1 cellular context compared by ENCODE assay signal in the genomic region with DNA sequence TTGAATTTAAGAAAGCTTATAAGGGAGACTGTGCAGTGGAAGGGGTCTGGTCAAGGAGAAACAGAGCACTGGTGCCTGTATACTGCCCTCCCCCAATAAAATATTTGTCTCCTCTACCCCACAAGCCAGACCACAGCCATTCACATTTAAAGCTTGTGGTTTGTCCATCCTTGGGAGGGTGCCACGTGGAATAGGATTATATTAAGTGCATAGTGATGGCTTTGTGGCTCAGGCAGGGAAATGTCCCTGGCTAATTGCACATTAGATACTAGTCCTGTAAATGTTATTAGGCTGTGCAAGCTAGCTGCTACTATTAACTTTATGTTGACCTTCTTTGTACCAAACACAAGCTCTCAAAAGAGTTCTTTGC.
TF ChIP-seq lines count a peak whose summit lies in the region.

No MANE protein-coding gene starts in this region.

TF ChIP-seq in GM23338, 12 proteins besides CTCF, POLR2A, EP300 and RAD21:
- TF ChIP-seq, protein P1, sequence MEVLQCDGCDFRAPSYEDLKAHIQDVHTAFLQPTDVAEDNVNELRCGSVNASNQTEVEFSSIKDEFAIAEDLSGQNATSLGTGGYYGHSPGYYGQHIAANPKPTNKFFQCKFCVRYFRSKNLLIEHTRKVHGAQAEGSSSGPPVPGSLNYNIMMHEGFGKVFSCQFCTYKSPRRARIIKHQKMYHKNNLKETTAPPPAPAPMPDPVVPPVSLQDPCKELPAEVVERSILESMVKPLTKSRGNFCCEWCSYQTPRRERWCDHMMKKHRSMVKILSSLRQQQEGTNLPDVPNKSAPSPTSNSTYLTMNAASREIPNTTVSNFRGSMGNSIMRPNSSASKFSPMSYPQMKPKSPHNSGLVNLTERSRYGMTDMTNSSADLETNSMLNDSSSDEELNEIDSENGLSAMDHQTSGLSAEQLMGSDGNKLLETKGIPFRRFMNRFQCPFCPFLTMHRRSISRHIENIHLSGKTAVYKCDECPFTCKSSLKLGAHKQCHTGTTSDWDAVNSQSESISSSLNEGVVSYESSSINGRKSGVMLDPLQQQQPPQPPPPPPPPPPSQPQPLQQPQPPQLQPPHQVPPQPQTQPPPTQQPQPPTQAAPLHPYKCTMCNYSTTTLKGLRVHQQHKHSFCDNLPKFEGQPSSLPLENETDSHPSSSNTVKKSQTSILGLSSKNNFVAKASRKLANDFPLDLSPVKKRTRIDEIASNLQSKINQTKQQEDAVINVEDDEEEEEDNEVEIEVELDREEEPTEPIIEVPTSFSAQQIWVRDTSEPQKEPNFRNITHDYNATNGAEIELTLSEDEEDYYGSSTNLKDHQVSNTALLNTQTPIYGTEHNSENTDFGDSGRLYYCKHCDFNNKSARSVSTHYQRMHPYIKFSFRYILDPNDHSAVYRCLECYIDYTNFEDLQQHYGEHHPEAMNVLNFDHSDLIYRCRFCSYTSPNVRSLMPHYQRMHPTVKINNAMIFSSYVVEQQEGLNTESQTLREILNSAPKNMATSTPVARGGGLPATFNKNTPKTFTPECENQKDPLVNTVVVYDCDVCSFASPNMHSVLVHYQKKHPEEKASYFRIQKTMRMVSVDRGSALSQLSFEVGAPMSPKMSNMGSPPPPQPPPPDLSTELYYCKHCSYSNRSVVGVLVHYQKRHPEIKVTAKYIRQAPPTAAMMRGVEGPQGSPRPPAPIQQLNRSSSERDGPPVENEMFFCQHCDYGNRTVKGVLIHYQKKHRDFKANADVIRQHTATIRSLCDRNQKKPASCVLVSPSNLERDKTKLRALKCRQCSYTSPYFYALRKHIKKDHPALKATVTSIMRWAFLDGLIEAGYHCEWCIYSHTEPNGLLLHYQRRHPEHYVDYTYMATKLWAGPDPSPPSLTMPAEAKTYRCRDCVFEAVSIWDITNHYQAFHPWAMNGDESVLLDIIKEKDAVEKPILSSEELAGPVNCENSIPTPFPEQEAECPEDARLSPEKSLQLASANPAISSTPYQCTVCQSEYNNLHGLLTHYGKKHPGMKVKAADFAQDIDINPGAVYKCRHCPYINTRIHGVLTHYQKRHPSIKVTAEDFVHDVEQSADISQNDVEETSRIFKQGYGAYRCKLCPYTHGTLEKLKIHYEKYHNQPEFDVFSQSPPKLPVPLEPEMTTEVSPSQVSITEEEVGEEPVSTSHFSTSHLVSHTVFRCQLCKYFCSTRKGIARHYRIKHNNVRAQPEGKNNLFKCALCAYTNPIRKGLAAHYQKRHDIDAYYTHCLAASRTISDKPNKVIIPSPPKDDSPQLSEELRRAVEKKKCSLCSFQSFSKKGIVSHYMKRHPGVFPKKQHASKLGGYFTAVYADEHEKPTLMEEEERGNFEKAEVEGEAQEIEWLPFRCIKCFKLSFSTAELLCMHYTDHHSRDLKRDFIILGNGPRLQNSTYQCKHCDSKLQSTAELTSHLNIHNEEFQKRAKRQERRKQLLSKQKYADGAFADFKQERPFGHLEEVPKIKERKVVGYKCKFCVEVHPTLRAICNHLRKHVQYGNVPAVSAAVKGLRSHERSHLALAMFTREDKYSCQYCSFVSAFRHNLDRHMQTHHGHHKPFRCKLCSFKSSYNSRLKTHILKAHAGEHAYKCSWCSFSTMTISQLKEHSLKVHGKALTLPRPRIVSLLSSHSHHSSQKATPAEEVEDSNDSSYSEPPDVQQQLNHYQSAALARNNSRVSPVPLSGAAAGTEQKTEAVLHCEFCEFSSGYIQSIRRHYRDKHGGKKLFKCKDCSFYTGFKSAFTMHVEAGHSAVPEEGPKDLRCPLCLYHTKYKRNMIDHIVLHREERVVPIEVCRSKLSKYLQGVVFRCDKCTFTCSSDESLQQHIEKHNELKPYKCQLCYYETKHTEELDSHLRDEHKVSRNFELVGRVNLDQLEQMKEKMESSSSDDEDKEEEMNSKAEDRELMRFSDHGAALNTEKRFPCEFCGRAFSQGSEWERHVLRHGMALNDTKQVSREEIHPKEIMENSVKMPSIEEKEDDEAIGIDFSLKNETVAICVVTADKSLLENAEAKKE (CRISPR knock-in tag; IDR thresholded peaks at IDR 0.05), result no peak
- TF ChIP-seq STAT1 (IDR thresholded peaks at IDR 0.05; ENCODE audit: unreplicated experiment), result no peak
- TF ChIP-seq REST (IDR thresholded peaks at IDR 0.05; ENCODE audit: unreplicated experiment), result no peak
- no peak for TF ChIP-seq NANOG (IDR thresholded peaks at IDR 0.05; ENCODE audit: borderline replicate concordance)
- TF ChIP-seq POLR2AphosphoS5 (IDR thresholded peaks at IDR 0.05; ENCODE audit: low read depth), result no peak
- TF ChIP-seq ZNF114 (CRISPR knock-in tag; IDR thresholded peaks at IDR 0.05), result no peak
- no peak for TF ChIP-seq JUNB (IDR thresholded peaks at IDR 0.05; ENCODE audit: unreplicated experiment)
- no peak for TF ChIP-seq CREB1 (CRISPR knock-in tag; IDR thresholded peaks at IDR 0.05; ENCODE audit: low read depth)
- TF ChIP-seq EZH2 (IDR thresholded peaks at IDR 0.05; ENCODE audit: low read depth, unreplicated experiment), result no peak
- no peak for TF ChIP-seq ZNF331 (CRISPR knock-in tag; IDR thresholded peaks at IDR 0.05; ENCODE audit: low read depth)
- TF ChIP-seq EZH2phosphoT487 (IDR thresholded peaks at IDR 0.05; ENCODE audit: unreplicated experiment), result no peak
- no peak for TF ChIP-seq ETS1 (IDR thresholded peaks at IDR 0.05)
